Comparison of ENCODE assay signal across 10 cellular contexts in genomic region chr2:133817680-133818566, GRCh38.
DNase-seq lines count a peak whose midpoint lies in the region; ATAC-seq and TF ChIP-seq lines count a peak whose summit lies in the region.
"Had no signal": no experiment of that assay in that cellular context is flagged by ENCODE, and none has a peak within 500 bp of the region (broad histone marks: within the 10 kb centered on the region; RNA-seq: fewer than 3 reads in every experiment).

No MANE protein-coding gene starts in this region.

- H3K27ac ChIP-seq in left lung, result peak overlapping the region in 1 of 2 donors; percentile 3

- no peaks in the 10 kb centered on the region for H3K36me3 ChIP-seq in left lung

- H3K9me3 ChIP-seq in left lung, result peaks cover 0 to 4% of the 10 kb centered on the region in 2 donors

- no peaks in the 10 kb centered on the region for H3K4me1 ChIP-seq in left lung

- no peak for TF ChIP-seq CTCF in left lung (IDR thresholded peaks at IDR 0.05)

- DNase-seq in AG08395 (ENCODE audit: low spot score), result peak; percentile 89
- peak; percentile 96 for DNase-seq in HS-27A (ENCODE audit: low read depth)
- peak; percentile 90 for DNase-seq in astrocyte of the hippocampus (ENCODE audit: low read depth, low spot score)
- DNase-seq in left lung, result no peak
- DNase-seq in NCI-H526 (lab: John Stamatoyannopoulos, UW), result no peak
- no peak for DNase-seq in NCI-H1105 treated with DMSO at 0.1 percent for 48 hours (lab: John Stamatoyannopoulos, UW)
- DNase-seq: naive thymus-derived CD4-positive, alpha-beta T cell; NCI-H1694 treated with DMSO at 0.1 percent for 48 hours had no signal

- intact Hi-C loops in left lung (cut with DNase I), result no loop called here

- peak; percentile 63 for ATAC-seq in left lung
- no peak for ATAC-seq in HG02678 (IDR thresholded peaks at IDR 0.05; ENCODE audit: unreplicated experiment)
- ATAC-seq in HG03280 (IDR thresholded peaks at IDR 0.05; ENCODE audit: unreplicated experiment), result no peak
- ATAC-seq: naive thymus-derived CD4-positive, alpha-beta T cell had no signal

- H3K4me3 ChIP-seq in left lung, result no peak overlapping the region

- H3K27me3 ChIP-seq in left lung, result no peaks in the 10 kb centered on the region

Comparison
In these comparisons a context has a peak if more than half of its experiments do, and no peak if none do; other contexts are left out.
1. DNase-seq: peak in AG08395 (single experiment), HS-27A (single experiment) and astrocyte of the hippocampus (single experiment); none in left lung (0 of 2), NCI-H526 (0 of 2) and NCI-H1105 treated with DMSO at 0.1 percent for 48 hours (single experiment).